8 cellular contexts compared by ENCODE assay signal in the genomic region with DNA sequence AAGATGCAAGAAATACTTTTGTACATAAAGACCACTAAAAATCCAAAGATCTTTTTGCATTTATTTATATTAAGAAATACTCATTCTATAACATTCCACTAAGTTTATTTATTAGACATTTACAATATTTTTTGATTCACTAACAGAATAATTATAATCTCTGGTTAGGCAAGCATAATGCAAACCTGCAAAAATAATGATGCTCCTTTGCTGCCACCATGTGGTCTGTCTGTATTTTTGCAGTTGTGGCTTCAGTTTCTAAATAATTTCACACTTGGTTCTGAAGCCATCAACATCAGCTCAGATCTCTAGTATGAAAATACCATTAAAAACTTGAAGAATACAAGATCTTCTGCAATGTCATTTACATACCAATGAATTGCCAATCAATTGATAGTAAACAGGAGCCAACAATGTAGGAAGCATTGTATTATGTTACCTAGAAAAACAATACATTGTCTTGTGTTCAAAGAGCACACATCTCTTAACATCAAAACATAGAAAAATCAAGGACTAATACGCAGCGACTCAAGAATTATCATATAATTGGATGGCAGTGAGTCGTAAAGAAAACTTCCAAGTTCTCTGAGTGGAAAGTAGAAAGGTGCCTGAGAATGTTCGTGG. TPM values are rescaled to one million over a fixed set of nuclear protein-coding genes. Genes with fewer than 3 reads are reported as not detected.
DNase-seq lines count a peak whose midpoint lies in the region; ATAC-seq and TF ChIP-seq lines count a peak whose summit lies in the region.

No MANE protein-coding gene starts in this region.

- no peaks in the 10 kb centered on the region for H3K36me3 Mint-ChIP-seq in CD14-positive monocyte

- peaks cover 0 to 6% (median 0%) of the 10 kb centered on the region in 7 donors for H3K9me3 Mint-ChIP-seq in CD14-positive monocyte

- no peak overlapping the region for H3K4me3 Mint-ChIP-seq in CD14-positive monocyte

- intact Hi-C loops in CD14-positive monocyte (cut with micrococcal nuclease), result loop anchor here (5.0 kb wide), 1 partner anchor 320 kb away; no protein-coding TSS in a partner anchor

- H3K27me3 Mint-ChIP-seq in CD14-positive monocyte (ENCODE audit: low read depth in 3 of 3), result no peaks in the 10 kb centered on the region

- H3K4me1 Mint-ChIP-seq in CD14-positive monocyte, result no peaks in the 10 kb centered on the region

- TF ChIP-seq CTCF in CD14-positive monocyte (IDR thresholded peaks at IDR 0.05), result peak; percentile 82

- peak; percentile 61 for ATAC-seq in GM18519 (IDR thresholded peaks at IDR 0.05; ENCODE audit: low FRiP score, unreplicated experiment)
- peak; percentile 86 for ATAC-seq in HG03064 (IDR thresholded peaks at IDR 0.05; ENCODE audit: low read depth, unreplicated experiment)

- H3K27ac Mint-ChIP-seq in CD14-positive monocyte, result no peak overlapping the region

- DNase-seq in CD14-positive monocyte (ENCODE audit: low spot score), result no peak
- DNase-seq in NCI-H526 treated with DMSO at 0.1 percent for 48 hours (lab: John Stamatoyannopoulos, UW), result peak; percentile 8
- peak; percentile 54 for DNase-seq in activated T-cell treated with anti-CD3 and anti-CD28 coated beads for 4 hours
- DNase-seq in germinal center (ENCODE audit: low spot score), result peak; percentile 24
- DNase-seq in putamen (ENCODE audit: low spot score), result peak; percentile 33
- no peak for DNase-seq in GM19238 (ENCODE audit: insufficient read length, low spot score)

RNA-seq across cellular contexts. Expression of gene WDR75, which starts 28.8 kb away (rescaled TPM):
- polyA plus RNA-seq in CD14-positive monocyte, result 1 to 10 TPM; 3.9 to 5.8 TPM

Comparison
In these comparisons a context has a peak if more than half of its experiments do, and no peak if none do; other contexts are left out.
1. DNase-seq: peak in NCI-H526 treated with DMSO at 0.1 percent for 48 hours (single experiment), activated T-cell treated with anti-CD3 and anti-CD28 coated beads for 4 hours (single experiment), germinal center (single experiment) and putamen (single experiment); none in CD14-positive monocyte (single experiment) and GM19238 (single experiment).